ENCODE assay signal across 11 cellular contexts in the genomic region with DNA sequence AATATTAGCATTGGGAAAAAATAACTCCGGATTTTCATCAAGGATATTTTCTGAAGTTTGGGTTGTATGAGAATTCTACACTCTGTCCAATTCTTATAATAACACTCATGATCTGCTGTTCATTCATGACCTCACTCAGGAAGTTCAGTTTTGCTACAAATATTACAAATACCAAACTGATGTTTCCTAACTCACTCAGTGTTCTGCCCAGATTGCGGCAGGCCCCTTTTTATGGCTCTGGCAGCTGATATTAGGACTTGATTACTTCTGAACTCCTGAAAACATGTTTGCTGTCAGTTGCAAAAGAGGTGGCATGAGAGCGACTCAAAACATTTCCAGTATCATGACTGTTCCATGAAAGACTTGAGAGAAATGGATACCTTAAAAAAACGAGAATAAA.
A peak's percentile ranks its signal among the peaks of the same experiment; 100 is the strongest.
DNase-seq lines count a peak whose midpoint lies in the region; ATAC-seq, FAIRE-seq and TF ChIP-seq lines count a peak whose summit lies in the region.
"Had no signal": no experiment of that assay in that cellular context is flagged by ENCODE, and none has a peak within 500 bp of the region (broad histone marks: within the 10 kb centered on the region; RNA-seq: fewer than 3 reads in every experiment).

No MANE protein-coding gene starts in this region.

- H3K4me3 ChIP-seq in sigmoid colon = no peak overlapping the region

- peak overlapping the region; percentile 39 to 51 (median 42) for H3K27ac ChIP-seq in sigmoid colon

- TF ChIP-seq EP300 in sigmoid colon (IDR thresholded peaks at IDR 0.05) = no peak

- 61 to 65% methylated on average over 4 of the region's 4 CpGs for WGBS in sigmoid colon, 2 donors

- TF ChIP-seq POLR2A in sigmoid colon (IDR thresholded peaks at IDR 0.05) = no peak

- H3K27me3 ChIP-seq in sigmoid colon = no peaks in the 10 kb centered on the region

- peak; percentile 91 for DNase-seq in EH (ENCODE audit: low read depth)
- DNase-seq in amniotic epithelial cell (ENCODE audit: low read depth) = peak; percentile 90
- DNase-seq in left cardiac atrium = no peak
- peak; percentile 86 for DNase-seq in sigmoid colon
- no peak for DNase-seq in activated T-cell treated with anti-CD3 and anti-CD28 coated beads, Interleukin-2, amount 50 U/mL, for 1 hour
- no peak for DNase-seq in frontal cortex (ENCODE audit: low spot score in 2 of 2)
- DNase-seq in ureter (ENCODE audit: low spot score) = no peak
- DNase-seq: activated T-cell treated with anti-CD3 and anti-CD28 coated beads, Interleukin-2, amount 50 U/mL, for 48 hours; NCI-H1694; substantia nigra had no signal

- H3K9me3 ChIP-seq in sigmoid colon = no peaks in the 10 kb centered on the region

- peaks cover 0 to 64% (median 58%) of the 10 kb centered on the region in 4 donors for H3K4me1 ChIP-seq in sigmoid colon

- no peak for FAIRE-seq in frontal cortex (lab: Jason Lieb, UNC)

- peak; percentile 75 to 79 for ATAC-seq in left cardiac atrium
- ATAC-seq in GM21529 (IDR thresholded peaks at IDR 0.05; ENCODE audit: unreplicated experiment) = no peak

- no peak for TF ChIP-seq CTCF in sigmoid colon (IDR thresholded peaks at IDR 0.05)

- H3K36me3 ChIP-seq in sigmoid colon = no peaks in the 10 kb centered on the region

- intact Hi-C loops in left cardiac atrium (cut with DNase I) (no loop called here), sigmoid colon (cut with DNase I) (no loop called here)

Comparison
In these comparisons a context has a peak if more than half of its experiments do, and no peak if none do; other contexts are left out.
1. DNase-seq: peak in EH (single experiment), amniotic epithelial cell (single experiment) and sigmoid colon (single experiment); none in left cardiac atrium (single experiment), activated T-cell treated with anti-CD3 and anti-CD28 coated beads, Interleukin-2, amount 50 U/mL, for 1 hour (single experiment), frontal cortex (0 of 2) and ureter (single experiment).